ENCODE assay signal across 1 cellular context in genomic region chr4:769511-769910, GRCh38.
TF ChIP-seq lines count a peak whose summit lies in the region.

No MANE protein-coding gene starts in this region.

TF ChIP-seq in K562, 482 proteins besides CTCF, POLR2A, EP300 and RAD21 (continued from another document):
- no peak for TF ChIP-seq ZNF592 (IDR thresholded peaks at IDR 0.05)
- peak; percentile 62 for TF ChIP-seq POLR2G (IDR thresholded peaks at IDR 0.05; ENCODE audit: low read depth, low read length)
- peak; percentile 15 for TF ChIP-seq POLR2B (IDR thresholded peaks at IDR 0.05; ENCODE audit: low read depth, partially characterized antibody)
- TF ChIP-seq PHB2 (IDR thresholded peaks at IDR 0.05; ENCODE audit: low read depth), result no peak
- 0 out of 2 replicates have a peak, but pooled peaks have one; percentile 47 for TF ChIP-seq POLR2AphosphoS2 (IDR thresholded peaks at IDR 0.05; ENCODE audit: low read length)
- TF ChIP-seq ZNF174 (CRISPR knock-in tag; IDR thresholded peaks at IDR 0.05), result no peak
